ENCODE assay signal across 1 cellular context in the genomic region with DNA sequence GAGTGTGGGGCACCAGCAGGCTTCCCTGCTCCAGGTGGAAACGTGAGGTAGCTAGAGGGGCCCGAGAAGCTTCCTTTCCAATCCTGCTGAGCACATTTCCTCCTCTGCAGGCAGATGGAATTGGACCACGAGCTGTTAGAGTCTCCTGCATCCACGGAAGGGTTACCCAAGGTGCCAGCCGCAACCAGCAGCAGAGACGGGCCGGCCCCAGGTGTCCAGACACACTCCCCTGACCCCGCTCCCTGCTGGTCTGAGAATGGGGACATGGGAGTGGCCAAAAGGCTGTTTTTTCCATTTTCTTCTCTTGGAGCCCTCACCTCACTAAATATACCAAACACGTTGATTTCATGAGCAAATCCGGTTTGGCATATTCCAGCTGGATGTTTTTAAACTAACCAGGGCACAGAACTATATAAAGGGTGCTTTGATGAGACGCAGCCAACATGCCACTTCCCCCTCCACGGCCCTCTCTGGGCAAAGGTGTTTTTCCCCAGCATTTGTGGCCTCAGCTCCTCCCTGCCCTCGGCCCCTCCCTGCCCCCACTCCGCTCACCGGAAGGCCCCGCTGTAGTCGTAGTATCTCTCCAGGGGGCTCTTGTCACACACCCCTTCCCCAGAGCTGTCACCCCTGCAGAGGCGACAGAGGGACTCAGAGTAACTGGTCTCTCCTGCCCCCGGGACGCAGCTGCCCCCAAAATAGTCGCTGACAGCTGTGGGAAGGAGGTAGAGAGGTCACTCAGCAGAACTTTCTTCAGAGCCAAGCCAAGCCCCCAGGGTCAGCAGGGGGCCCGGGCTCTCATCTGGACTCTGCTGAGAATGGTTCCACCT.
TF ChIP-seq lines count a peak whose summit lies in the region.

No MANE protein-coding gene starts in this region.

TF ChIP-seq in GM12878, 131 proteins besides CTCF, POLR2A, EP300 and RAD21:
- TF ChIP-seq IKZF1 (conservative IDR thresholded peaks at IDR 0.05), result 0 out of 2 replicates have a peak, but pooled peaks have one; percentile 3
- TF ChIP-seq SPI1 (IDR thresholded peaks at IDR 0.05; ENCODE audit: borderline replicate concordance, insufficient read depth, low read depth, low read length), result peak; percentile 56; the same call in 1 of the 2 replicates
- peak in 1 of 2 experiments; percentile 7; a peak in 1 of 4 replicates for TF ChIP-seq BHLHE40 (IDR thresholded peaks at IDR 0.05; ENCODE audit: borderline replicate concordance in 1 of 2, low read depth in 2 of 2, low read length in 1 of 2)
- peak; percentile 50; the same call in 1 of the 2 replicates for TF ChIP-seq MTA3 (IDR thresholded peaks at IDR 0.05; ENCODE audit: borderline replicate concordance, low read length)
- no peak for TF ChIP-seq MXI1 (IDR thresholded peaks at IDR 0.05; ENCODE audit: low read depth, low read length)
- TF ChIP-seq NR2F1 (conservative IDR thresholded peaks at IDR 0.05), result 0 out of 2 replicates have a peak, but pooled peaks have one; percentile 41
- TF ChIP-seq, protein P1, sequence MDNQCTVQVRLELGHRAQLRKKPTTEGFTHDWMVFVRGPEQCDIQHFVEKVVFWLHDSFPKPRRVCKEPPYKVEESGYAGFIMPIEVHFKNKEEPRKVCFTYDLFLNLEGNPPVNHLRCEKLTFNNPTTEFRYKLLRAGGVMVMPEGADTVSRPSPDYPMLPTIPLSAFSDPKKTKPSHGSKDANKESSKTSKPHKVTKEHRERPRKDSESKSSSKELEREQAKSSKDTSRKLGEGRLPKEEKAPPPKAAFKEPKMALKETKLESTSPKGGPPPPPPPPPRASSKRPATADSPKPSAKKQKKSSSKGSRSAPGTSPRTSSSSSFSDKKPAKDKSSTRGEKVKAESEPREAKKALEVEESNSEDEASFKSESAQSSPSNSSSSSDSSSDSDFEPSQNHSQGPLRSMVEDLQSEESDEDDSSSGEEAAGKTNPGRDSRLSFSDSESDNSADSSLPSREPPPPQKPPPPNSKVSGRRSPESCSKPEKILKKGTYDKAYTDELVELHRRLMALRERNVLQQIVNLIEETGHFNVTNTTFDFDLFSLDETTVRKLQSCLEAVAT (IDR thresholded peaks at IDR 0.05), result 0 out of 2 replicates have a peak, but pooled peaks have one; percentile 32
- TF ChIP-seq ZSCAN29 (IDR thresholded peaks at IDR 0.05), result no peak
- TF ChIP-seq CREB1 (IDR thresholded peaks at IDR 0.05; ENCODE audit: low read depth), result 0 out of 2 replicates have a peak, but pooled peaks have one; percentile 2
- TF ChIP-seq, protein P2, sequence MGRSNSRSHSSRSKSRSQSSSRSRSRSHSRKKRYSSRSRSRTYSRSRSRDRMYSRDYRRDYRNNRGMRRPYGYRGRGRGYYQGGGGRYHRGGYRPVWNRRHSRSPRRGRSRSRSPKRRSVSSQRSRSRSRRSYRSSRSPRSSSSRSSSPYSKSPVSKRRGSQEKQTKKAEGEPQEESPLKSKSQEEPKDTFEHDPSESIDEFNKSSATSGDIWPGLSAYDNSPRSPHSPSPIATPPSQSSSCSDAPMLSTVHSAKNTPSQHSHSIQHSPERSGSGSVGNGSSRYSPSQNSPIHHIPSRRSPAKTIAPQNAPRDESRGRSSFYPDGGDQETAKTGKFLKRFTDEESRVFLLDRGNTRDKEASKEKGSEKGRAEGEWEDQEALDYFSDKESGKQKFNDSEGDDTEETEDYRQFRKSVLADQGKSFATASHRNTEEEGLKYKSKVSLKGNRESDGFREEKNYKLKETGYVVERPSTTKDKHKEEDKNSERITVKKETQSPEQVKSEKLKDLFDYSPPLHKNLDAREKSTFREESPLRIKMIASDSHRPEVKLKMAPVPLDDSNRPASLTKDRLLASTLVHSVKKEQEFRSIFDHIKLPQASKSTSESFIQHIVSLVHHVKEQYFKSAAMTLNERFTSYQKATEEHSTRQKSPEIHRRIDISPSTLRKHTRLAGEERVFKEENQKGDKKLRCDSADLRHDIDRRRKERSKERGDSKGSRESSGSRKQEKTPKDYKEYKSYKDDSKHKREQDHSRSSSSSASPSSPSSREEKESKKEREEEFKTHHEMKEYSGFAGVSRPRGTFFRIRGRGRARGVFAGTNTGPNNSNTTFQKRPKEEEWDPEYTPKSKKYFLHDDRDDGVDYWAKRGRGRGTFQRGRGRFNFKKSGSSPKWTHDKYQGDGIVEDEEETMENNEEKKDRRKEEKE (IDR thresholded peaks at IDR 0.05), result no peak
